29 cellular contexts compared by ENCODE assay signal in the genomic region with DNA sequence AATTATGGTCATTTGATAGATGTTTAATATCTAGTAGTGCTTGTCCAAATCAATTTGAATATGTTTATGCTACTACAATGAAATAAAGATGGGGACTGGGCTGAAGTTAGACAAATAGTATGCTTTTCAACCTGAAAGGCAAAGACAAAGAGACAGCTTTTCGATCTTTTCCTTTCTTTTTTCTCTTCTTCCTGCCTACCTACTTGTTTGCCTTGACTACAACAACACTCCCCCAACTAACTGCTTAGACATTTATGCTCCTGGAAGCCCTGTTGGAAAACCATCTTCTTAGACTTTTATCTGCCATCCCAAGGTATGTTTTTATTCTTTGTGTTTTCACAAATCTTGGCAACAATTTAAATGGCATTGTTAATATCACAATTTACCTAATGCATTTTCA.
"Had no signal": no experiment of that assay in that cellular context is flagged by ENCODE, and none has a peak within 500 bp of the region (broad histone marks: within the 10 kb centered on the region; RNA-seq: fewer than 3 reads in every experiment).

No MANE protein-coding gene starts in this region.

- H3K4me3 ChIP-seq: coronary artery, dorsolateral prefrontal cortex, esophagus muscularis mucosa, gastroesophageal sphincter, hepatocyte, lung, prostate gland, right atrium auricular region, smooth muscle cell, stomach, thyroid gland, vagina had no signal

- H3K27ac Mint-ChIP-seq: naive thymus-derived CD8-positive, alpha-beta T cell; nephron progenitor cell had no signal

- H3K4me3 Mint-ChIP-seq: naive thymus-derived CD8-positive, alpha-beta T cell; nephron progenitor cell had no signal

- H3K4me1 Mint-ChIP-seq: nephron progenitor cell had no signal

- H3K9me3 Mint-ChIP-seq: naive thymus-derived CD8-positive, alpha-beta T cell; nephron progenitor cell had no signal

- ATAC-seq: foreskin keratinocyte; gastroesophageal sphincter; heart left ventricle; left lobe of liver; naive thymus-derived CD8-positive, alpha-beta T cell; sciatic nerve had no signal

- H3K4me2 ChIP-seq: hepatocyte, smooth muscle cell had no signal

- H3K4me1 ChIP-seq: foreskin keratinocyte, gastroesophageal sphincter, prostate gland, right atrium auricular region, thyroid gland had no signal

- H3K9me3 ChIP-seq: esophagus muscularis mucosa, gastroesophageal sphincter, heart left ventricle, prostate gland, right atrium auricular region, stomach, thyroid gland, vagina had no signal

- H3K27me3 ChIP-seq: dorsolateral prefrontal cortex, esophagus muscularis mucosa, foreskin keratinocyte, gastroesophageal sphincter, heart left ventricle, hepatocyte, right atrium auricular region, stomach, thyroid gland, vagina had no signal

- H3K36me3 ChIP-seq: esophagus muscularis mucosa, gastroesophageal sphincter, heart left ventricle, prostate gland, right atrium auricular region, stomach, thyroid gland, vagina had no signal

- H3K36me3 Mint-ChIP-seq: naive thymus-derived CD8-positive, alpha-beta T cell had no signal

- FAIRE-seq: kidney had no signal

- H2AFZ ChIP-seq: hepatocyte had no signal

- H3K79me2 ChIP-seq: hepatocyte had no signal

- DNase-seq: dorsolateral prefrontal cortex; effector CD4-positive, alpha-beta T cell; foreskin keratinocyte; heart left ventricle; kidney; mesendoderm; midbrain; naive thymus-derived CD8-positive, alpha-beta T cell; nephron progenitor cell; nucleus accumbens; stimulated activated CD4-positive, alpha-beta T cell treated with anti-CD3 and anti-CD28 coated beads, Interleukin-12 subunit alpha, Interleukin-12 subunit beta, amount 100 ng/mL, for 4 hours; stimulated activated CD4-positive, alpha-beta T cell treated with anti-CD3 and anti-CD28 coated beads, Interleukin-1b, Interleukin-23, amount 100 ng/mL, for 48 hours; stimulated activated CD4-positive, alpha-beta T cell treated with anti-CD3 and anti-CD28 coated beads, Interleukin-4, amount 100 ng/mL, for 1 hour; stimulated activated CD8-positive, alpha-beta memory T cell treated with anti-CD3 and anti-CD28 coated beads, Interleukin-4, amount 100 ng/mL, for 48 hours; stimulated activated naive CD4-positive, alpha-beta T cell treated with Interleukin-2 at 50 U/mL for 16 hours; stomach; thyroid gland; trophoblast cell had no signal

- H3K27ac ChIP-seq: coronary artery, dorsolateral prefrontal cortex, esophagus muscularis mucosa, foreskin keratinocyte, gastroesophageal sphincter, heart left ventricle, hepatocyte, prostate gland, right atrium auricular region, stomach, thyroid gland, vagina had no signal
